Comparison of ENCODE assay signal across 8 cellular contexts in genomic region chr3:184777566-184778356, GRCh38. TPM values are rescaled to one million over a fixed set of nuclear protein-coding genes. Genes with fewer than 3 reads are reported as not detected.
DNase-seq lines count a peak whose midpoint lies in the region; TF ChIP-seq lines count a peak whose summit lies in the region.

No MANE protein-coding gene starts in this region.

- H3K4me3 ChIP-seq in cardiac muscle cell = no peak overlapping the region
- H3K4me3 ChIP-seq in prostate gland = no peak overlapping the region
- H3K4me3 ChIP-seq in uterus = no peak overlapping the region

- H3K9me3 ChIP-seq in cardiac muscle cell (ENCODE audit: low read depth) (no peaks in the 10 kb centered on the region), prostate gland (no peaks in the 10 kb centered on the region), uterus (no peaks in the 10 kb centered on the region)

- peak; percentile 50 for DNase-seq in DMS 273 treated with DMSO at 0.1 percent for 48 hours (lab: John Stamatoyannopoulos, UW)
- peak; percentile 71 for DNase-seq in HEK293T (ENCODE audit: extremely low spot score)
- peak; percentile 64 for DNase-seq in NCI-H1436 treated with DMSO at 0.1 percent for 48 hours (lab: John Stamatoyannopoulos, UW)
- peak; percentile 71 to 76 for DNase-seq in SW 1271 (lab: John Stamatoyannopoulos, UW)
- DNase-seq in activated naive CD8-positive, alpha-beta T cell treated with anti-CD3 and anti-CD28 coated beads, Interleukin-2, amount 50 U/mL, for 16 hours (ENCODE audit: low read depth, low spot score) = peak; percentile 64
- peak; percentile 92 to 97 for DNase-seq in cardiac muscle cell (ENCODE audit: low read depth in 1 of 2, low spot score in 1 of 2)
- DNase-seq in prostate gland (ENCODE audit: low spot score) = peak; percentile 96
- DNase-seq in uterus = peak; percentile 86 to 96

- CTCF ChIA-PET in HEK293T (lab: Yijun Ruan, JAX) = interaction anchor here (0.6 to 1.0 kb wide), 4 partner anchors 29 to 212 kb away, joined by 3 read pairs; no protein-coding TSS in a partner anchor

- no peaks in the 10 kb centered on the region for H3K27me3 ChIP-seq in cardiac muscle cell
- H3K27me3 ChIP-seq in prostate gland (replicated peaks; ENCODE audit: insufficient read depth) = no peaks in the 10 kb centered on the region
- H3K27me3 ChIP-seq in uterus = no peaks in the 10 kb centered on the region

- H3K4me1 ChIP-seq in cardiac muscle cell (ENCODE audit: low read depth) (peaks cover 23% of the 10 kb centered on the region), prostate gland (replicated peaks) (no peaks in the 10 kb centered on the region), uterus (peaks cover 0 to 3% of the 10 kb centered on the region in 2 donors)

- 32% methylated on average over 11 of the region's 11 CpGs for WGBS in prostate gland

- POLR2A ChIA-PET in HEK293T (lab: Yijun Ruan, JAX) = interaction anchor here (2.3 kb wide), 1 partner anchor 217 kb away, joined by 12 read pairs; the partner anchor contains the start of gene EPHB3

- intact Hi-C loops in prostate gland (cut with DNase I) (loop anchor here (1.0 to 10.0 kb wide), 3 partner anchors 45 to 216 kb away; partner anchors contain the start of genes EPHB3 and MAGEF1), uterus (cut with DNase I; ENCODE audit: low total_unique reads) (no loop called here)

- H3K27ac ChIP-seq in cardiac muscle cell = no peak overlapping the region
- no peak overlapping the region for H3K27ac ChIP-seq in prostate gland
- no peak overlapping the region for H3K27ac ChIP-seq in uterus

- H3K36me3 ChIP-seq in cardiac muscle cell (no peaks in the 10 kb centered on the region), prostate gland (no peaks in the 10 kb centered on the region), uterus (no peaks in the 10 kb centered on the region)

- TF ChIP-seq POLR2A in prostate gland (IDR thresholded peaks at IDR 0.05) = no peak
- TF ChIP-seq POLR2A in uterus (IDR thresholded peaks at IDR 0.05) = no peak

- TF ChIP-seq CTCF in cardiac muscle cell (IDR thresholded peaks at IDR 0.05; ENCODE audit: low read depth, low read length) (peak; percentile 68), prostate gland (IDR thresholded peaks at IDR 0.05) (peak; percentile 66 to 97 (median 90)), uterus (IDR thresholded peaks at IDR 0.05) (peak; percentile 82 to 96 (median 88))

TF ChIP-seq in HEK293T, 16 proteins besides CTCF, POLR2A, EP300 and RAD21:
- no peak for TF ChIP-seq HDGF (IDR thresholded peaks at IDR 0.05; ENCODE audit: borderline replicate concordance)
- 0 out of 2 replicates have a peak, but pooled peaks have one; percentile 12 for TF ChIP-seq PKNOX1 (IDR thresholded peaks at IDR 0.05)

RNA-seq across cellular contexts. Expression of gene VPS8, which starts 34.2 kb away (rescaled TPM):
- 45.3 and 47.1 TPM in 2 replicates for total RNA-seq in cardiac muscle cell
- polyA plus RNA-seq in cardiac muscle cell = 41.2 and 61.5 TPM in 2 replicates
- 10 to 100 TPM; 36.7 to 70.6 TPM for total RNA-seq in prostate gland
- total RNA-seq in uterus = 100 to 1,000 TPM in 3 of 4 donors, 10 to 100 TPM in 1; 76.5 to 281 (median 163) TPM
